Comparison of ENCODE assay signal across 2 cellular contexts in the genomic region with DNA sequence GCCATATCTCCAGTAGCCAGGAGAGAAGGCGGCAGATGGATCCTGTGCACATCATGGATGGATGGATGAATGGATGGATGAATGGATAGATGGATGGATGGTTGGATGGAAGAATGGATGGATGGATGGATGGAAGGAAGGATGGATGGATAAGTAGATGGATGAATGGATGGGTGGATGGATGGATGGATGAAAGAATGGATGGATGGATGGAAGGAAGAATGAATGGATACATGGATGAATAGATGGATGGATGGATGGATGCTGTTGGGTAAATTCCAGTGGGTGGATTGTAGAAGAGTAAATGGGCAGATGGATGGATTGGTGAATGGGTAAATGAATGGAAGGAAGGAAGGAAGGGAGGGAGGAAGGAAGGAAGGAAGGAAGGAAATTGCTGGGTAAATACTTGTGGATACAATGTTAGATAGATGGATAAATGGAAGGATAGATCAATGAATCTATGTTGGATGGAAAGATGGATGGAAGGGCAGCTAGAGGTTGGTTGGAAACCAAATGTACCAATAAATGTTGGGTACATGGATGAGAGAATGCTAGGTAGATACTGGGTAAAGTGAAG.
TF ChIP-seq lines count a peak whose summit lies in the region.

No MANE protein-coding gene starts in this region.

TF ChIP-seq in HepG2, 621 proteins besides CTCF, POLR2A, EP300 and RAD21 (continues in another document):
- TF ChIP-seq PHB2 (IDR thresholded peaks at IDR 0.05; ENCODE audit: partially characterized antibody) (peak; percentile 83), MYC (CRISPR knock-in tag; IDR thresholded peaks at IDR 0.05; ENCODE audit: borderline replicate concordance) (no peak), GMEB2 (CRISPR knock-in tag; IDR thresholded peaks at IDR 0.05; ENCODE audit: low read depth) (no peak), ZNF282 (IDR thresholded peaks at IDR 0.05; ENCODE audit: partially characterized antibody) (peak; percentile 25), ZNF841 (CRISPR knock-in tag; IDR thresholded peaks at IDR 0.05; ENCODE audit: borderline replicate concordance) (no peak), PAF1 (CRISPR knock-in tag; IDR thresholded peaks at IDR 0.05) (no peak), ZNF235 (CRISPR knock-in tag; IDR thresholded peaks at IDR 0.05; ENCODE audit: borderline replicate concordance) (no peak), FOXP1 (IDR thresholded peaks at IDR 0.05) (peak; percentile 56; the same call in 1 of the 2 replicates), FOXP1 (CRISPR knock-in tag; IDR thresholded peaks at IDR 0.05) (no peak), ZNF775 (CRISPR knock-in tag; IDR thresholded peaks at IDR 0.05; ENCODE audit: borderline replicate concordance) (no peak), ZNF639 (CRISPR knock-in tag; conservative IDR thresholded peaks at IDR 0.05) (no peak), ZNF776 (CRISPR knock-in tag; IDR thresholded peaks at IDR 0.05) (no peak), FOXA1 (IDR thresholded peaks at IDR 0.05) (peak; percentile 11; the same call in 1 of the 2 replicates), FOXA1 (CRISPR knock-in tag; IDR thresholded peaks at IDR 0.05) (no peak), FOXA3 (CRISPR knock-in tag; IDR thresholded peaks at IDR 0.05) (no peak), ZNF33B (CRISPR knock-in tag; IDR thresholded peaks at IDR 0.05) (no peak), ZNF605 (CRISPR knock-in tag; IDR thresholded peaks at IDR 0.05) (no peak), TOE1 (CRISPR knock-in tag; IDR thresholded peaks at IDR 0.05) (no peak), TFDP2 (CRISPR knock-in tag; IDR thresholded peaks at IDR 0.05) (no peak)
- TF ChIP-seq, protein P1, sequence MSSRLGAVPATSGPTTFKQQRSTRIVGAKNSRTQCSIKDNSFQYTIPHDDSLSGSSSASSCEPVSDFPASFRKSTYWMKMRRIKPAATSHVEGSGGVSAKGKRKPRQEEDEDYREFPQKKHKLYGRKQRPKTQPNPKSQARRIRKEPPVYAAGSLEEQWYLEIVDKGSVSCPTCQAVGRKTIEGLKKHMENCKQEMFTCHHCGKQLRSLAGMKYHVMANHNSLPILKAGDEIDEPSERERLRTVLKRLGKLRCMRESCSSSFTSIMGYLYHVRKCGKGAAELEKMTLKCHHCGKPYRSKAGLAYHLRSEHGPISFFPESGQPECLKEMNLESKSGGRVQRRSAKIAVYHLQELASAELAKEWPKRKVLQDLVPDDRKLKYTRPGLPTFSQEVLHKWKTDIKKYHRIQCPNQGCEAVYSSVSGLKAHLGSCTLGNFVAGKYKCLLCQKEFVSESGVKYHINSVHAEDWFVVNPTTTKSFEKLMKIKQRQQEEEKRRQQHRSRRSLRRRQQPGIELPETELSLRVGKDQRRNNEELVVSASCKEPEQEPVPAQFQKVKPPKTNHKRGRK (CRISPR knock-in tag; IDR thresholded peaks at IDR 0.05): no peak
- TF ChIP-seq, protein P2, sequence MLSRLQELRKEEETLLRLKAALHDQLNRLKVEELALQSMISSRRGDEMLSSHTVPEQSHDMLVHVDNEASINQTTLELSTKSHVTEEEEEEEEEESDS (CRISPR knock-in tag; IDR thresholded peaks at IDR 0.05; ENCODE audit: borderline replicate concordance): no peak
- TF ChIP-seq, protein P3, sequence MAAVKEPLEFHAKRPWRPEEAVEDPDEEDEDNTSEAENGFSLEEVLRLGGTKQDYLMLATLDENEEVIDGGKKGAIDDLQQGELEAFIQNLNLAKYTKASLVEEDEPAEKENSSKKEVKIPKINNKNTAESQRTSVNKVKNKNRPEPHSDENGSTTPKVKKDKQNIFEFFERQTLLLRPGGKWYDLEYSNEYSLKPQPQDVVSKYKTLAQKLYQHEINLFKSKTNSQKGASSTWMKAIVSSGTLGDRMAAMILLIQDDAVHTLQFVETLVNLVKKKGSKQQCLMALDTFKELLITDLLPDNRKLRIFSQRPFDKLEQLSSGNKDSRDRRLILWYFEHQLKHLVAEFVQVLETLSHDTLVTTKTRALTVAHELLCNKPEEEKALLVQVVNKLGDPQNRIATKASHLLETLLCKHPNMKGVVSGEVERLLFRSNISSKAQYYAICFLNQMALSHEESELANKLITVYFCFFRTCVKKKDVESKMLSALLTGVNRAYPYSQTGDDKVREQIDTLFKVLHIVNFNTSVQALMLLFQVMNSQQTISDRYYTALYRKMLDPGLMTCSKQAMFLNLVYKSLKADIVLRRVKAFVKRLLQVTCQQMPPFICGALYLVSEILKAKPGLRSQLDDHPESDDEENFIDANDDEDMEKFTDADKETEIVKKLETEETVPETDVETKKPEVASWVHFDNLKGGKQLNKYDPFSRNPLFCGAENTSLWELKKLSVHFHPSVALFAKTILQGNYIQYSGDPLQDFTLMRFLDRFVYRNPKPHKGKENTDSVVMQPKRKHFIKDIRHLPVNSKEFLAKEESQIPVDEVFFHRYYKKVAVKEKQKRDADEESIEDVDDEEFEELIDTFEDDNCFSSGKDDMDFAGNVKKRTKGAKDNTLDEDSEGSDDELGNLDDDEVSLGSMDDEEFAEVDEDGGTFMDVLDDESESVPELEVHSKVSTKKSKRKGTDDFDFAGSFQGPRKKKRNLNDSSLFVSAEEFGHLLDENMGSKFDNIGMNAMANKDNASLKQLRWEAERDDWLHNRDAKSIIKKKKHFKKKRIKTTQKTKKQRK (IDR thresholded peaks at IDR 0.05; ENCODE audit: low read length): no peak

TF ChIP-seq in GM12878, 131 proteins besides CTCF, POLR2A, EP300 and RAD21:
- TF ChIP-seq, protein P4, sequence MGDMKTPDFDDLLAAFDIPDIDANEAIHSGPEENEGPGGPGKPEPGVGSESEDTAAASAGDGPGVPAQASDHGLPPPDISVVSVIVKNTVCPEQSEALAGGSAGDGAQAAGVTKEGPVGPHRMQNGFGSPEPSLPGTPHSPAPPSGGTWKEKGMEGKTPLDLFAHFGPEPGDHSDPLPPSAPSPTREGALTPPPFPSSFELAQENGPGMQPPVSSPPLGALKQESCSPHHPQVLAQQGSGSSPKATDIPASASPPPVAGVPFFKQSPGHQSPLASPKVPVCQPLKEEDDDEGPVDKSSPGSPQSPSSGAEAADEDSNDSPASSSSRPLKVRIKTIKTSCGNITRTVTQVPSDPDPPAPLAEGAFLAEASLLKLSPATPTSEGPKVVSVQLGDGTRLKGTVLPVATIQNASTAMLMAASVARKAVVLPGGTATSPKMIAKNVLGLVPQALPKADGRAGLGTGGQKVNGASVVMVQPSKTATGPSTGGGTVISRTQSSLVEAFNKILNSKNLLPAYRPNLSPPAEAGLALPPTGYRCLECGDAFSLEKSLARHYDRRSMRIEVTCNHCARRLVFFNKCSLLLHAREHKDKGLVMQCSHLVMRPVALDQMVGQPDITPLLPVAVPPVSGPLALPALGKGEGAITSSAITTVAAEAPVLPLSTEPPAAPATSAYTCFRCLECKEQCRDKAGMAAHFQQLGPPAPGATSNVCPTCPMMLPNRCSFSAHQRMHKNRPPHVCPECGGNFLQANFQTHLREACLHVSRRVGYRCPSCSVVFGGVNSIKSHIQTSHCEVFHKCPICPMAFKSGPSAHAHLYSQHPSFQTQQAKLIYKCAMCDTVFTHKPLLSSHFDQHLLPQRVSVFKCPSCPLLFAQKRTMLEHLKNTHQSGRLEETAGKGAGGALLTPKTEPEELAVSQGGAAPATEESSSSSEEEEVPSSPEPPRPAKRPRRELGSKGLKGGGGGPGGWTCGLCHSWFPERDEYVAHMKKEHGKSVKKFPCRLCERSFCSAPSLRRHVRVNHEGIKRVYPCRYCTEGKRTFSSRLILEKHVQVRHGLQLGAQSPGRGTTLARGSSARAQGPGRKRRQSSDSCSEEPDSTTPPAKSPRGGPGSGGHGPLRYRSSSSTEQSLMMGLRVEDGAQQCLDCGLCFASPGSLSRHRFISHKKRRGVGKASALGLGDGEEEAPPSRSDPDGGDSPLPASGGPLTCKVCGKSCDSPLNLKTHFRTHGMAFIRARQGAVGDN (IDR thresholded peaks at IDR 0.05): no peak
- no peak for TF ChIP-seq ZNF274 (IDR thresholded peaks at IDR 0.05; ENCODE audit: insufficient read depth, insufficient read length)
- TF ChIP-seq NR2C2 (IDR thresholded peaks at IDR 0.05; ENCODE audit: borderline replicate concordance, control insufficient read depth, insufficient read length, low read depth): no peak
